ENCODE assay signal across 27 cellular contexts in genomic region chr2:56001992-56002391, GRCh38.
"Had no signal": no experiment of that assay in that cellular context is flagged by ENCODE, and none has a peak within 500 bp of the region (broad histone marks: within the 10 kb centered on the region; RNA-seq: fewer than 3 reads in every experiment).

No MANE protein-coding gene starts in this region.

- H3K36me3 ChIP-seq: ascending aorta, cardiac muscle cell, colonic mucosa, transverse colon, vagina had no signal

- H3K4me3 ChIP-seq: ascending aorta, cardiac muscle cell, colonic mucosa, testis, transverse colon, vagina had no signal

- H3K27ac ChIP-seq: ascending aorta, cardiac muscle cell, colonic mucosa, epithelial cell of prostate, testis, transverse colon, vagina had no signal

- H3K4me1 ChIP-seq: colonic mucosa, testis, transverse colon, vagina had no signal

- ATAC-seq: natural killer cell treated with Interleukin-12 subunit alpha and Interleukin-12 subunit beta and Interleukin-15 and Interleukin-18, amount 100 ng/mL, for 72 hours; right cardiac atrium; stimulated activated naive CD8-positive, alpha-beta T cell treated with anti-CD3 and anti-CD28 coated beads, Interleukin-15, Interleukin-2, amounts not matched to agents 100 U/mL and 50 U/mL, for 24 hours had no signal

- H3K4me3 Mint-ChIP-seq: activated naive CD8-positive, alpha-beta T cell treated with anti-CD3 and anti-CD28 coated beads for 36 hours; brain; memory B cell; natural killer cell treated with Interleukin-12 subunit alpha and Interleukin-12 subunit beta and Interleukin-15 and Interleukin-18, amount 100 ng/mL, for 72 hours had no signal

- H3K27me3 Mint-ChIP-seq: activated naive CD8-positive, alpha-beta T cell treated with anti-CD3 and anti-CD28 coated beads for 36 hours; brain; memory B cell; natural killer cell treated with Interleukin-12 subunit alpha and Interleukin-12 subunit beta and Interleukin-15 and Interleukin-18, amount 100 ng/mL, for 72 hours had no signal

- H3K9me3 ChIP-seq: ascending aorta, colonic mucosa, testis, transverse colon, vagina had no signal

- H3K27me3 ChIP-seq: ascending aorta, cardiac muscle cell, colonic mucosa, testis, transverse colon, vagina had no signal

- H3K4me1 Mint-ChIP-seq: activated naive CD8-positive, alpha-beta T cell treated with anti-CD3 and anti-CD28 coated beads for 36 hours; brain; memory B cell had no signal

- DNase-seq: activated CD4-positive, alpha-beta T cell treated with anti-CD3 and anti-CD28 coated beads for 4 hours; activated CD4-positive, alpha-beta T cell treated with anti-CD3 and anti-CD28 coated beads, Interleukin-2, amount 50 U/mL, for 4 hours; activated CD4-positive, CD25-positive, alpha-beta regulatory T cell; activated effector memory CD4-positive, alpha-beta T cell treated with Interleukin-2 at 50 U/mL for 16 hours; activated naive CD4-positive, alpha-beta T cell treated with Interleukin-2 at 50 U/mL for 16 hours; activated naive CD8-positive, alpha-beta T cell treated with anti-CD3 and anti-CD28 coated beads for 36 hours; activated T-cell treated with anti-CD3 and anti-CD28 coated beads for 4 hours; cerebellar nuclear complex; colonic mucosa; effector CD8-positive, alpha-beta T cell; foreskin melanocyte; islet precursor cell; left cardiac atrium; posterior cingulate gyrus; right cardiac atrium; stimulated activated CD4-positive, alpha-beta T cell treated with anti-CD3 and anti-CD28 coated beads, Interleukin-12 subunit alpha, Interleukin-12 subunit beta, amount 100 ng/mL, for 4 hours; stimulated activated CD4-positive, alpha-beta T cell treated with anti-CD3 and anti-CD28 coated beads, Interleukin-4, amount 100 ng/mL, for 1 hour; stimulated activated naive CD8-positive, alpha-beta T cell treated with anti-CD3 and anti-CD28 coated beads, Interleukin-15, Interleukin-2, amounts not matched to agents 100 U/mL and 50 U/mL, for 24 hours; testis; transverse colon had no signal

- H3K9me3 Mint-ChIP-seq: memory B cell had no signal

- H3K27ac Mint-ChIP-seq: activated naive CD8-positive, alpha-beta T cell treated with anti-CD3 and anti-CD28 coated beads for 36 hours; memory B cell; natural killer cell treated with Interleukin-12 subunit alpha and Interleukin-12 subunit beta and Interleukin-15 and Interleukin-18, amount 100 ng/mL, for 72 hours had no signal

- H3K36me3 Mint-ChIP-seq: activated naive CD8-positive, alpha-beta T cell treated with anti-CD3 and anti-CD28 coated beads for 36 hours; brain; memory B cell; natural killer cell treated with Interleukin-12 subunit alpha and Interleukin-12 subunit beta and Interleukin-15 and Interleukin-18, amount 100 ng/mL, for 72 hours had no signal
